26 cellular contexts compared by ENCODE assay signal in the genomic region with DNA sequence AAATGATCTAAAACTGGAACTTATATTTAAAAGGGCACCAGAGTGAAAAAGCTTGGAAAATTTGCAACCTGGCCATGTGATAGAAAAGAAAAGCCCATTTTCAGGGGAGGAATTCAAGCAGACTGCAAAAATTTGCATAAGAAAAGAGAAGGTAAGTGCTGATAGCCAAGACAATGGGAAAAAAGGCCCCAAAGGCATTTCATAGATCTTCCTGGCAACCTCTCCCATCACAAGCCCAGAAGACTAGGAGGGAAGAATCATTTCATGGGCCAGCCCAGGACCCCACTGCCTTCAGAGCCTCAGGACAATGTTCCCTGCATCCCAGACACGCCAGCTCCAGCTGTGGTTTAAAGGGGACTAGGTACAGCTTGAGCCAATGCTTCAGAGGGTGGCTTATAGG.
"Had no signal": no experiment of that assay in that cellular context is flagged by ENCODE, and none has a peak within 500 bp of the region (broad histone marks: within the 10 kb centered on the region; RNA-seq: fewer than 3 reads in every experiment).

No MANE protein-coding gene starts in this region.

- H3K4me3 ChIP-seq: neural progenitor cell, ovary, psoas muscle, right lobe of liver, sigmoid colon, stomach, thoracic aorta, thyroid gland, tibial nerve, upper lobe of left lung, vagina had no signal

- H3K9ac ChIP-seq: neural progenitor cell, parathyroid adenoma had no signal

- H3K9me3 Mint-ChIP-seq: neural progenitor cell; stimulated activated naive CD8-positive, alpha-beta T cell treated with anti-CD3 and anti-CD28 coated beads, Interleukin-15, Interleukin-2, amounts not matched to agents 100 ng/mL and 50 ng/mL, for 24 hours had no signal

- H3K36me3 ChIP-seq: neural progenitor cell, ovary, right lobe of liver, sigmoid colon, stomach, thoracic aorta, thyroid gland, tibial nerve, upper lobe of left lung, vagina had no signal

- ATAC-seq: psoas muscle; right cardiac atrium; right lobe of liver; stimulated activated effector memory CD8-positive, alpha-beta T cell treated with anti-CD3 and anti-CD28 coated beads, Interleukin-12 subunit alpha, Interleukin-12 subunit beta, amount 100 ng/mL, for 72 hours; stimulated activated naive B cell treated with anti-CD40 and anti-IgM and Interleukin-4, amounts not matched to agents 10 μg/mL and 1 μg/mL and 100 μg/mL, for 72 hours had no signal

- H3K4me1 Mint-ChIP-seq: nephron; neural progenitor cell; stimulated activated effector memory CD8-positive, alpha-beta T cell treated with anti-CD3 and anti-CD28 coated beads, Interleukin-12 subunit alpha, Interleukin-12 subunit beta, amount 100 ng/mL, for 72 hours; stimulated activated naive B cell treated with anti-CD40 and anti-IgM and Interleukin-4, amounts not matched to agents 10 μg/mL and 1 μg/mL and 100 μg/mL, for 72 hours had no signal

- H3K36me3 Mint-ChIP-seq: neural progenitor cell; stimulated activated effector memory CD8-positive, alpha-beta T cell treated with anti-CD3 and anti-CD28 coated beads, Interleukin-12 subunit alpha, Interleukin-12 subunit beta, amount 100 ng/mL, for 72 hours; stimulated activated naive B cell treated with anti-CD40 and anti-IgM and Interleukin-4, amounts not matched to agents 10 μg/mL and 1 μg/mL and 100 μg/mL, for 72 hours had no signal

- H3K27me3 ChIP-seq: neural progenitor cell, ovary, right lobe of liver, sigmoid colon, thyroid gland, tibial nerve, upper lobe of left lung, vagina had no signal

- H3K27me3 Mint-ChIP-seq: stimulated activated naive B cell treated with anti-CD40 and anti-IgM and Interleukin-4, amounts not matched to agents 10 μg/mL and 1 μg/mL and 100 μg/mL, for 72 hours; stimulated activated naive CD8-positive, alpha-beta T cell treated with anti-CD3 and anti-CD28 coated beads, Interleukin-15, Interleukin-2, amounts not matched to agents 100 ng/mL and 50 ng/mL, for 24 hours had no signal

- H3K27ac Mint-ChIP-seq: nephron; neural progenitor cell; progenitor cell of endocrine pancreas; stimulated activated effector memory CD8-positive, alpha-beta T cell treated with anti-CD3 and anti-CD28 coated beads, Interleukin-12 subunit alpha, Interleukin-12 subunit beta, amount 100 ng/mL, for 72 hours; stimulated activated naive B cell treated with anti-CD40 and anti-IgM and Interleukin-4, amounts not matched to agents 10 μg/mL and 1 μg/mL and 100 μg/mL, for 72 hours; stimulated activated naive CD8-positive, alpha-beta T cell treated with anti-CD3 and anti-CD28 coated beads, Interleukin-15, Interleukin-2, amounts not matched to agents 100 ng/mL and 50 ng/mL, for 24 hours had no signal

- H3K4me2 ChIP-seq: neural progenitor cell had no signal

- H2AFZ ChIP-seq: neural progenitor cell, parathyroid adenoma had no signal

- H3K27ac ChIP-seq: neural progenitor cell, ovary, parathyroid adenoma, psoas muscle, right lobe of liver, sigmoid colon, stomach, thoracic aorta, thyroid gland, tibial nerve, upper lobe of left lung, vagina had no signal

- H3K4me1 ChIP-seq: neural progenitor cell, parathyroid adenoma, psoas muscle, right lobe of liver, sigmoid colon, stomach, thyroid gland, tibial nerve, upper lobe of left lung, vagina had no signal

- H3K79me2 ChIP-seq: parathyroid adenoma had no signal

- H3K4me3 Mint-ChIP-seq: nephron; neural progenitor cell; stimulated activated effector memory CD8-positive, alpha-beta T cell treated with anti-CD3 and anti-CD28 coated beads, Interleukin-12 subunit alpha, Interleukin-12 subunit beta, amount 100 ng/mL, for 72 hours; stimulated activated naive B cell treated with anti-CD40 and anti-IgM and Interleukin-4, amounts not matched to agents 10 μg/mL and 1 μg/mL and 100 μg/mL, for 72 hours; stimulated activated naive CD8-positive, alpha-beta T cell treated with anti-CD3 and anti-CD28 coated beads, Interleukin-15, Interleukin-2, amounts not matched to agents 100 ng/mL and 50 ng/mL, for 24 hours had no signal

- H3K9me3 ChIP-seq: ovary, psoas muscle, right lobe of liver, sigmoid colon, thoracic aorta, thyroid gland, tibial nerve, vagina had no signal

- DNase-seq: occipital lobe; ovary; psoas muscle; right cardiac atrium; right lobe of liver; sigmoid colon; small intestine; stimulated activated CD4-positive, alpha-beta T cell treated with anti-CD3 and anti-CD28 coated beads, Interleukin-15, amount 100 ng/mL, for 24 hours; stimulated activated CD4-positive, alpha-beta T cell treated with anti-CD3 and anti-CD28 coated beads, Interleukin-2, amount 100 ng/mL, for 24 hours; stimulated activated CD4-positive, alpha-beta T cell treated with anti-CD3 and anti-CD28 coated beads, Interleukin-2, amount 100 ng/mL, for 48 hours; stimulated activated CD4-positive, alpha-beta T cell treated with anti-CD3 and anti-CD28 coated beads, Interleukin-4, amount 100 ng/mL, for 24 hours; stimulated activated naive B cell treated with anti-CD40 and anti-IgM and Interleukin-4, amounts not matched to agents 10 μg/mL and 1 μg/mL and 100 μg/mL, for 72 hours; stimulated activated naive CD4-positive, alpha-beta T cell treated with Interleukin-2 at 50 U/mL for 16 hours; stomach; thyroid gland; trophoblast cell; upper lobe of left lung had no signal
